1 cellular context compared by ENCODE assay signal in the genomic region with DNA sequence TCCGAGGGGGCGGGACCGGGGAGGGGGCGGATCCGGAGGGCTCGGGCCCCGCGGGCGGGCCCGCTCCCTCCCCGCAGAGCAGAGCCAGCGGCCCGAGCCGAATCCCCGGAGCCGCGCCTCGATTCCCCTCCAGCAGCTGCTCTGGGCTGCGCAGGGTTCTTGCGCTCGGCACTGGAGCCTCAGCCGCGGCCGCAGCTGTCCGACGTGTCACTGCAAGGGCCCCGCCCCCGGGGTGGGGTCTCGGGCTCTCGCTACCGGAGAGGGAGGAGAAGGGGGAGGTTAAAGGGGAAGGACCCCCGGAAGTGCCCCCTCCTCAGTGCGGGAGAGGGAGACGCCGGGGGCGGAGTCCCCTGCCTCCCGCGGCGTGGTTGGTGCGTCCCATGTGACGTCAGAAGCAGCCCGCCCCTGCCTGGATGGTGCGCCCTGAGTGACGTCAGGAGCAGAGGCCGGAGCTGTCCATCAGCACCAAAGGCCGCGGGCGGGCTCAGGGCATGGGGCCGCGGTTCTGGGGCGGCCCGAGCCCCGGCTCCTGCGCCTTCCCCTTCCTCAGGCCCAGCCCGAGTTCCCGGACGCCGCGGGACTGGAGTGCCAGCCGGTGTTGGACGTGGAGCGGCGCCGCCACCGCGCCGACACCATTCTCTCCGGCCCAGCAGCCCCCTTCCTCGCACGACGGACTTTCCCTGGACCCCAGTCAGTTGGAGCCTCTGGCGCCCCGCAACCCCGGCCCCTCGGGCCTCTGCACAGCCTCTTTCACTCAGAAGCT.
A peak's percentile ranks its signal among the peaks of the same experiment; 100 is the strongest.
TF ChIP-seq lines count a peak whose summit lies in the region.

A gene with protein sequence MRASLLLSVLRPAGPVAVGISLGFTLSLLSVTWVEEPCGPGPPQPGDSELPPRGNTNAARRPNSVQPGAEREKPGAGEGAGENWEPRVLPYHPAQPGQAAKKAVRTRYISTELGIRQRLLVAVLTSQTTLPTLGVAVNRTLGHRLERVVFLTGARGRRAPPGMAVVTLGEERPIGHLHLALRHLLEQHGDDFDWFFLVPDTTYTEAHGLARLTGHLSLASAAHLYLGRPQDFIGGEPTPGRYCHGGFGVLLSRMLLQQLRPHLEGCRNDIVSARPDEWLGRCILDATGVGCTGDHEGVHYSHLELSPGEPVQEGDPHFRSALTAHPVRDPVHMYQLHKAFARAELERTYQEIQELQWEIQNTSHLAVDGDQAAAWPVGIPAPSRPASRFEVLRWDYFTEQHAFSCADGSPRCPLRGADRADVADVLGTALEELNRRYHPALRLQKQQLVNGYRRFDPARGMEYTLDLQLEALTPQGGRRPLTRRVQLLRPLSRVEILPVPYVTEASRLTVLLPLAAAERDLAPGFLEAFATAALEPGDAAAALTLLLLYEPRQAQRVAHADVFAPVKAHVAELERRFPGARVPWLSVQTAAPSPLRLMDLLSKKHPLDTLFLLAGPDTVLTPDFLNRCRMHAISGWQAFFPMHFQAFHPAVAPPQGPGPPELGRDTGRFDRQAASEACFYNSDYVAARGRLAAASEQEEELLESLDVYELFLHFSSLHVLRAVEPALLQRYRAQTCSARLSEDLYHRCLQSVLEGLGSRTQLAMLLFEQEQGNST (minus strand): TSS at position 214 of the 763 bp plus-strand sequence. CDS start 271 bp downstream, outside the sequence.
A gene with protein sequence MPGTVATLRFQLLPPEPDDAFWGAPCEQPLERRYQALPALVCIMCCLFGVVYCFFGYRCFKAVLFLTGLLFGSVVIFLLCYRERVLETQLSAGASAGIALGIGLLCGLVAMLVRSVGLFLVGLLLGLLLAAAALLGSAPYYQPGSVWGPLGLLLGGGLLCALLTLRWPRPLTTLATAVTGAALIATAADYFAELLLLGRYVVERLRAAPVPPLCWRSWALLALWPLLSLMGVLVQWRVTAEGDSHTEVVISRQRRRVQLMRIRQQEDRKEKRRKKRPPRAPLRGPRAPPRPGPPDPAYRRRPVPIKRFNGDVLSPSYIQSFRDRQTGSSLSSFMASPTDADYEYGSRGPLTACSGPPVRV (plus strand): TSS at position 433 of the 763 bp plus-strand sequence. CDS start 700 bp downstream, outside the sequence.

TF ChIP-seq in K562, 482 proteins besides CTCF, POLR2A, EP300 and RAD21 (continued from another document and continues in another):
- TF ChIP-seq, protein P1, sequence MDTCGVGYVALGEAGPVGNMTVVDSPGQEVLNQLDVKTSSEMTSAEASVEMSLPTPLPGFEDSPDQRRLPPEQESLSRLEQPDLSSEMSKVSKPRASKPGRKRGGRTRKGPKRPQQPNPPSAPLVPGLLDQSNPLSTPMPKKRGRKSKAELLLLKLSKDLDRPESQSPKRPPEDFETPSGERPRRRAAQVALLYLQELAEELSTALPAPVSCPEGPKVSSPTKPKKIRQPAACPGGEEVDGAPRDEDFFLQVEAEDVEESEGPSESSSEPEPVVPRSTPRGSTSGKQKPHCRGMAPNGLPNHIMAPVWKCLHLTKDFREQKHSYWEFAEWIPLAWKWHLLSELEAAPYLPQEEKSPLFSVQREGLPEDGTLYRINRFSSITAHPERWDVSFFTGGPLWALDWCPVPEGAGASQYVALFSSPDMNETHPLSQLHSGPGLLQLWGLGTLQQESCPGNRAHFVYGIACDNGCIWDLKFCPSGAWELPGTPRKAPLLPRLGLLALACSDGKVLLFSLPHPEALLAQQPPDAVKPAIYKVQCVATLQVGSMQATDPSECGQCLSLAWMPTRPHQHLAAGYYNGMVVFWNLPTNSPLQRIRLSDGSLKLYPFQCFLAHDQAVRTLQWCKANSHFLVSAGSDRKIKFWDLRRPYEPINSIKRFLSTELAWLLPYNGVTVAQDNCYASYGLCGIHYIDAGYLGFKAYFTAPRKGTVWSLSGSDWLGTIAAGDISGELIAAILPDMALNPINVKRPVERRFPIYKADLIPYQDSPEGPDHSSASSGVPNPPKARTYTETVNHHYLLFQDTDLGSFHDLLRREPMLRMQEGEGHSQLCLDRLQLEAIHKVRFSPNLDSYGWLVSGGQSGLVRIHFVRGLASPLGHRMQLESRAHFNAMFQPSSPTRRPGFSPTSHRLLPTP (IDR thresholded peaks at IDR 0.05; ENCODE audit: borderline replicate concordance, extremely low read depth, insufficient read length): no peak
- TF ChIP-seq ZC3H11A (IDR thresholded peaks at IDR 0.05; ENCODE audit: low read depth, low read length): no peak
- no peak for TF ChIP-seq PTBP1 (IDR thresholded peaks at IDR 0.05; ENCODE audit: low read depth, low read length)
- no peak for TF ChIP-seq GATA2 (CRISPR knock-in tag; IDR thresholded peaks at IDR 0.05)
- TF ChIP-seq, protein P2, sequence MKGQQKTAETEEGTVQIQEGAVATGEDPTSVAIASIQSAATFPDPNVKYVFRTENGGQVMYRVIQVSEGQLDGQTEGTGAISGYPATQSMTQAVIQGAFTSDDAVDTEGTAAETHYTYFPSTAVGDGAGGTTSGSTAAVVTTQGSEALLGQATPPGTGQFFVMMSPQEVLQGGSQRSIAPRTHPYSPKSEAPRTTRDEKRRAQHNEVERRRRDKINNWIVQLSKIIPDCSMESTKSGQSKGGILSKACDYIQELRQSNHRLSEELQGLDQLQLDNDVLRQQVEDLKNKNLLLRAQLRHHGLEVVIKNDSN (CRISPR knock-in tag; IDR thresholded peaks at IDR 0.05): no peak
- TF ChIP-seq CHCHD3 (CRISPR knock-in tag; IDR thresholded peaks at IDR 0.05): no peak
- no peak for TF ChIP-seq BRD9 (IDR thresholded peaks at IDR 0.05; ENCODE audit: low read depth, partially characterized antibody)
- TF ChIP-seq, protein P3, sequence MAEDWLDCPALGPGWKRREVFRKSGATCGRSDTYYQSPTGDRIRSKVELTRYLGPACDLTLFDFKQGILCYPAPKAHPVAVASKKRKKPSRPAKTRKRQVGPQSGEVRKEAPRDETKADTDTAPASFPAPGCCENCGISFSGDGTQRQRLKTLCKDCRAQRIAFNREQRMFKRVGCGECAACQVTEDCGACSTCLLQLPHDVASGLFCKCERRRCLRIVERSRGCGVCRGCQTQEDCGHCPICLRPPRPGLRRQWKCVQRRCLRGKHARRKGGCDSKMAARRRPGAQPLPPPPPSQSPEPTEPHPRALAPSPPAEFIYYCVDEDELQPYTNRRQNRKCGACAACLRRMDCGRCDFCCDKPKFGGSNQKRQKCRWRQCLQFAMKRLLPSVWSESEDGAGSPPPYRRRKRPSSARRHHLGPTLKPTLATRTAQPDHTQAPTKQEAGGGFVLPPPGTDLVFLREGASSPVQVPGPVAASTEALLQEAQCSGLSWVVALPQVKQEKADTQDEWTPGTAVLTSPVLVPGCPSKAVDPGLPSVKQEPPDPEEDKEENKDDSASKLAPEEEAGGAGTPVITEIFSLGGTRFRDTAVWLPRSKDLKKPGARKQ (CRISPR knock-in tag; IDR thresholded peaks at IDR 0.05): no peak
- no peak for TF ChIP-seq HSF4 (CRISPR knock-in tag; IDR thresholded peaks at IDR 0.05; ENCODE audit: borderline replicate concordance)
- TF ChIP-seq ZNF583 (CRISPR knock-in tag; IDR thresholded peaks at IDR 0.05): no peak
- TF ChIP-seq MTA3 (IDR thresholded peaks at IDR 0.05; ENCODE audit: borderline replicate concordance): peak; percentile 91
- TF ChIP-seq ZNF561 (CRISPR knock-in tag; conservative IDR thresholded peaks at IDR 0.05): no peak
- TF ChIP-seq SIN3A (IDR thresholded peaks at IDR 0.05; ENCODE audit: borderline replicate concordance in 2 of 2, control insufficient read depth in 1 of 2, low read depth in 2 of 2, low read length in 2 of 2): peak; percentile 42 to 71; a peak in 3 of 4 replicates
- TF ChIP-seq, protein P4, sequence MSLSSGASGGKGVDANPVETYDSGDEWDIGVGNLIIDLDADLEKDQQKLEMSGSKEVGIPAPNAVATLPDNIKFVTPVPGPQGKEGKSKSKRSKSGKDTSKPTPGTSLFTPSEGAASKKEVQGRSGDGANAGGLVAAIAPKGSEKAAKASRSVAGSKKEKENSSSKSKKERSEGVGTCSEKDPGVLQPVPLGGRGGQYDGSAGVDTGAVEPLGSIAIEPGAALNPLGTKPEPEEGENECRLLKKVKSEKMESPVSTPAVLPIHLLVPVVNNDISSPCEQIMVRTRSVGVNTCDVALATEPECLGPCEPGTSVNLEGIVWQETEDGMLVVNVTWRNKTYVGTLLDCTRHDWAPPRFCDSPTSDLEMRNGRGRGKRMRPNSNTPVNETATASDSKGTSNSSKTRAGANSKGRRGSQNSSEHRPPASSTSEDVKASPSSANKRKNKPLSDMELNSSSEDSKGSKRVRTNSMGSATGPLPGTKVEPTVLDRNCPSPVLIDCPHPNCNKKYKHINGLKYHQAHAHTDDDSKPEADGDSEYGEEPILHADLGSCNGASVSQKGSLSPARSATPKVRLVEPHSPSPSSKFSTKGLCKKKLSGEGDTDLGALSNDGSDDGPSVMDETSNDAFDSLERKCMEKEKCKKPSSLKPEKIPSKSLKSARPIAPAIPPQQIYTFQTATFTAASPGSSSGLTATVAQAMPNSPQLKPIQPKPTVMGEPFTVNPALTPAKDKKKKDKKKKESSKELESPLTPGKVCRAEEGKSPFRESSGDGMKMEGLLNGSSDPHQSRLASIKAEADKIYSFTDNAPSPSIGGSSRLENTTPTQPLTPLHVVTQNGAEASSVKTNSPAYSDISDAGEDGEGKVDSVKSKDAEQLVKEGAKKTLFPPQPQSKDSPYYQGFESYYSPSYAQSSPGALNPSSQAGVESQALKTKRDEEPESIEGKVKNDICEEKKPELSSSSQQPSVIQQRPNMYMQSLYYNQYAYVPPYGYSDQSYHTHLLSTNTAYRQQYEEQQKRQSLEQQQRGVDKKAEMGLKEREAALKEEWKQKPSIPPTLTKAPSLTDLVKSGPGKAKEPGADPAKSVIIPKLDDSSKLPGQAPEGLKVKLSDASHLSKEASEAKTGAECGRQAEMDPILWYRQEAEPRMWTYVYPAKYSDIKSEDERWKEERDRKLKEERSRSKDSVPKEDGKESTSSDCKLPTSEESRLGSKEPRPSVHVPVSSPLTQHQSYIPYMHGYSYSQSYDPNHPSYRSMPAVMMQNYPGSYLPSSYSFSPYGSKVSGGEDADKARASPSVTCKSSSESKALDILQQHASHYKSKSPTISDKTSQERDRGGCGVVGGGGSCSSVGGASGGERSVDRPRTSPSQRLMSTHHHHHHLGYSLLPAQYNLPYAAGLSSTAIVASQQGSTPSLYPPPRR (CRISPR knock-in tag; IDR thresholded peaks at IDR 0.05; ENCODE audit: borderline replicate concordance): no peak
- TF ChIP-seq MTF1 (CRISPR knock-in tag; IDR thresholded peaks at IDR 0.05; ENCODE audit: borderline replicate concordance): no peak
- no peak for TF ChIP-seq BMI1 (IDR thresholded peaks at IDR 0.05; ENCODE audit: low read length)
- TF ChIP-seq, protein P5, sequence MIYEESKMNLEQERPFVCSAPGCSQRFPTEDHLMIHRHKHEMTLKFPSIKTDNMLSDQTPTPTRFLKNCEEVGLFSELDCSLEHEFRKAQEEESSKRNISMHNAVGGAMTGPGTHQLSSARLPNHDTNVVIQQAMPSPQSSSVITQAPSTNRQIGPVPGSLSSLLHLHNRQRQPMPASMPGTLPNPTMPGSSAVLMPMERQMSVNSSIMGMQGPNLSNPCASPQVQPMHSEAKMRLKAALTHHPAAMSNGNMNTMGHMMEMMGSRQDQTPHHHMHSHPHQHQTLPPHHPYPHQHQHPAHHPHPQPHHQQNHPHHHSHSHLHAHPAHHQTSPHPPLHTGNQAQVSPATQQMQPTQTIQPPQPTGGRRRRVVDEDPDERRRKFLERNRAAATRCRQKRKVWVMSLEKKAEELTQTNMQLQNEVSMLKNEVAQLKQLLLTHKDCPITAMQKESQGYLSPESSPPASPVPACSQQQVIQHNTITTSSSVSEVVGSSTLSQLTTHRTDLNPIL (CRISPR knock-in tag; IDR thresholded peaks at IDR 0.05): no peak
- TF ChIP-seq FIP1L1 (IDR thresholded peaks at IDR 0.05; ENCODE audit: low read depth, low read length, poor library complexity, severe bottlenecking): no peak
- TF ChIP-seq FOXA3 (CRISPR knock-in tag; conservative IDR thresholded peaks at IDR 0.05 in 1 of 2, IDR thresholded peaks at IDR 0.05 in 1 of 2): no peak
- TF ChIP-seq, protein P6, sequence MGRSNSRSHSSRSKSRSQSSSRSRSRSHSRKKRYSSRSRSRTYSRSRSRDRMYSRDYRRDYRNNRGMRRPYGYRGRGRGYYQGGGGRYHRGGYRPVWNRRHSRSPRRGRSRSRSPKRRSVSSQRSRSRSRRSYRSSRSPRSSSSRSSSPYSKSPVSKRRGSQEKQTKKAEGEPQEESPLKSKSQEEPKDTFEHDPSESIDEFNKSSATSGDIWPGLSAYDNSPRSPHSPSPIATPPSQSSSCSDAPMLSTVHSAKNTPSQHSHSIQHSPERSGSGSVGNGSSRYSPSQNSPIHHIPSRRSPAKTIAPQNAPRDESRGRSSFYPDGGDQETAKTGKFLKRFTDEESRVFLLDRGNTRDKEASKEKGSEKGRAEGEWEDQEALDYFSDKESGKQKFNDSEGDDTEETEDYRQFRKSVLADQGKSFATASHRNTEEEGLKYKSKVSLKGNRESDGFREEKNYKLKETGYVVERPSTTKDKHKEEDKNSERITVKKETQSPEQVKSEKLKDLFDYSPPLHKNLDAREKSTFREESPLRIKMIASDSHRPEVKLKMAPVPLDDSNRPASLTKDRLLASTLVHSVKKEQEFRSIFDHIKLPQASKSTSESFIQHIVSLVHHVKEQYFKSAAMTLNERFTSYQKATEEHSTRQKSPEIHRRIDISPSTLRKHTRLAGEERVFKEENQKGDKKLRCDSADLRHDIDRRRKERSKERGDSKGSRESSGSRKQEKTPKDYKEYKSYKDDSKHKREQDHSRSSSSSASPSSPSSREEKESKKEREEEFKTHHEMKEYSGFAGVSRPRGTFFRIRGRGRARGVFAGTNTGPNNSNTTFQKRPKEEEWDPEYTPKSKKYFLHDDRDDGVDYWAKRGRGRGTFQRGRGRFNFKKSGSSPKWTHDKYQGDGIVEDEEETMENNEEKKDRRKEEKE (IDR thresholded peaks at IDR 0.05; ENCODE audit: borderline replicate concordance in 1 of 2, control insufficient read depth in 1 of 2, low read depth in 2 of 2, low read length in 1 of 2): no peak
- TF ChIP-seq ZNF445 (CRISPR knock-in tag; IDR thresholded peaks at IDR 0.05; ENCODE audit: low read depth): no peak
- TF ChIP-seq PHF21A (IDR thresholded peaks at IDR 0.05; ENCODE audit: borderline replicate concordance, low read depth): no peak
- TF ChIP-seq ZNF507 (tag; conservative IDR thresholded peaks at IDR 0.05): no peak
- no peak for TF ChIP-seq SLC30A9 (CRISPR knock-in tag; IDR thresholded peaks at IDR 0.05)
- peak in 1 of 2 experiments; percentile 78; a peak in 2 of 4 replicates for TF ChIP-seq SRF (CRISPR knock-in tag; IDR thresholded peaks at IDR 0.05)
- peak; percentile 91 for TF ChIP-seq NCOA1 (IDR thresholded peaks at IDR 0.05; ENCODE audit: low read depth)
- no peak for TF ChIP-seq ARID1B (IDR thresholded peaks at IDR 0.05)
